Comparison of ENCODE assay signal across 8 cellular contexts in genomic region chr1:28927442-28928305, GRCh38. TPM values are rescaled to one million over a fixed set of nuclear protein-coding genes. Genes with fewer than 3 reads are reported as not detected.
DNase-seq lines count a peak whose midpoint lies in the region; ATAC-seq, FAIRE-seq and TF ChIP-seq lines count a peak whose summit lies in the region.

No MANE protein-coding gene starts in this region.

- H3K27ac Mint-ChIP-seq in activated naive CD8-positive, alpha-beta T cell treated with anti-CD3 and anti-CD28 coated beads for 36 hours: peak overlapping the region; percentile 81
- H3K27ac Mint-ChIP-seq in mesothelial cell of epicardium: peak overlapping the region; percentile 84

- no peaks in the 10 kb centered on the region for H3K36me3 ChIP-seq in KOPT-K1 (ENCODE audit: insufficient read depth, low read length)

- TF ChIP-seq POLR2A in H54 (IDR thresholded peaks at IDR 0.05; ENCODE audit: low read depth, low read length): no peak

- DNase-seq in DMS53 treated with DMSO at 0.1 percent for 48 hours (lab: John Stamatoyannopoulos, UW; ENCODE audit: unreplicated experiment): peak; percentile 33
- DNase-seq in activated naive CD8-positive, alpha-beta T cell treated with anti-CD3 and anti-CD28 coated beads for 36 hours: no peak
- DNase-seq in mesothelial cell of epicardium (ENCODE audit: low spot score in 2 of 2, unreplicated experiment in 2 of 2): no peak
- DNase-seq in H54 (ENCODE audit: insufficient read length, low spot score): no peak
- no peak for DNase-seq in T-helper 9 cell
- no peak for DNase-seq in NCI-H2029 treated with DMSO at 0.1 percent for 48 hours (lab: John Stamatoyannopoulos, UW)

- no peaks in the 10 kb centered on the region for H3K9me3 Mint-ChIP-seq in activated naive CD8-positive, alpha-beta T cell treated with anti-CD3 and anti-CD28 coated beads for 36 hours
- H3K9me3 Mint-ChIP-seq in mesothelial cell of epicardium: no peaks in the 10 kb centered on the region

- peaks cover 57% of the 10 kb centered on the region for H3K4me1 Mint-ChIP-seq in activated naive CD8-positive, alpha-beta T cell treated with anti-CD3 and anti-CD28 coated beads for 36 hours
- peaks cover 30% of the 10 kb centered on the region for H3K4me1 Mint-ChIP-seq in mesothelial cell of epicardium

- no peak for TF ChIP-seq CTCF in mesothelial cell of epicardium (IDR thresholded peaks at IDR 0.05; ENCODE audit: unreplicated experiment)

- no peak for ATAC-seq in GM19351 (IDR thresholded peaks at IDR 0.05; ENCODE audit: unreplicated experiment)

- no peaks in the 10 kb centered on the region for H3K9me3 ChIP-seq in KOPT-K1 (ENCODE audit: insufficient read depth, low read length, poor library complexity, severe bottlenecking)

- peaks cover 7% of the 10 kb centered on the region for H3K36me3 Mint-ChIP-seq in activated naive CD8-positive, alpha-beta T cell treated with anti-CD3 and anti-CD28 coated beads for 36 hours
- peaks cover 2% of the 10 kb centered on the region for H3K36me3 Mint-ChIP-seq in mesothelial cell of epicardium

- no peaks in the 10 kb centered on the region for H3K27me3 Mint-ChIP-seq in activated naive CD8-positive, alpha-beta T cell treated with anti-CD3 and anti-CD28 coated beads for 36 hours
- no peaks in the 10 kb centered on the region for H3K27me3 Mint-ChIP-seq in mesothelial cell of epicardium (ENCODE audit: low read depth)

- no peak for FAIRE-seq in H54 (lab: Jason Lieb, UNC)

- H3K27ac ChIP-seq in KOPT-K1 (ENCODE audit: low read depth, low read length, poor library complexity, severe bottlenecking): peak overlapping the region; percentile 41

- H3K4me3 Mint-ChIP-seq in activated naive CD8-positive, alpha-beta T cell treated with anti-CD3 and anti-CD28 coated beads for 36 hours: peak overlapping the region; percentile 64
- H3K4me3 Mint-ChIP-seq in mesothelial cell of epicardium: no peak overlapping the region

RNA-seq across cellular contexts. Expression of gene EPB41, which starts 13.3 kb away (rescaled TPM):
- total RNA-seq in activated naive CD8-positive, alpha-beta T cell treated with anti-CD3 and anti-CD28 coated beads for 36 hours: 10 to 100 TPM; 77.1 to 86.7 TPM
- 61.5 to 63.7 TPM (median 62.5 TPM) in 3 replicates for total RNA-seq in mesothelial cell of epicardium
